33 cellular contexts compared by ENCODE assay signal in genomic region chr12:4194661-4195060, GRCh38.
"Had no signal": no experiment of that assay in that cellular context is flagged by ENCODE, and none has a peak within 500 bp of the region (broad histone marks: within the 10 kb centered on the region; RNA-seq: fewer than 3 reads in every experiment).

No MANE protein-coding gene starts in this region.

- FAIRE-seq: astrocyte, bronchial epithelial cell had no signal

- H3K27me3 ChIP-seq: brain microvascular endothelial cell had no signal

- H3K9me3 ChIP-seq: esophagus squamous epithelium, gastroesophageal sphincter had no signal

- H3K4me1 ChIP-seq: esophagus squamous epithelium, gastroesophageal sphincter had no signal

- H3K27me3 Mint-ChIP-seq: activated B cell treated with CpG ODN at 0.5 μM for 24 hours; activated CD4-positive, alpha-beta T cell treated with anti-CD3 and anti-CD28 coated beads for 36 hours; activated naive CD4-positive, alpha-beta T cell treated with anti-CD3 and anti-CD28 coated beads, Interleukin-2, amount 50 U/mL, for 24 hours; activated naive CD8-positive, alpha-beta T cell treated with anti-CD3 and anti-CD28 coated beads for 36 hours; activated T-cell treated with anti-CD3 and anti-CD28 coated beads, Interleukin-2, amount 50 U/mL, for 24 hours; central memory CD8-positive, alpha-beta T cell had no signal

- H3K9me3 Mint-ChIP-seq: activated B cell treated with CpG ODN at 0.5 μM for 24 hours; activated CD4-positive, alpha-beta memory T cell treated with anti-CD3 and anti-CD28 coated beads, Interleukin-2, amount 10 ng/mL, durations not matched to agents 7 days and 5 days; activated CD4-positive, alpha-beta T cell treated with anti-CD3 and anti-CD28 coated beads, Interleukin-2, amount 10 ng/mL, durations not matched to agents 7 days and 5 days; activated naive CD4-positive, alpha-beta T cell treated with anti-CD3 and anti-CD28 coated beads, Interleukin-2, amount 50 U/mL, for 24 hours; activated naive CD8-positive, alpha-beta T cell treated with anti-CD3 and anti-CD28 coated beads for 36 hours; activated T-cell treated with anti-CD3 and anti-CD28 coated beads, Interleukin-2, amount 50 U/mL, for 24 hours; activated T-cell treated with anti-CD3 and anti-CD28 coated beads, Interleukin-2, amount 50 U/mL, for 72 hours; central memory CD8-positive, alpha-beta T cell; dendritic cell treated with granulocyte-macrophage colony-stimulating factor and Interleukin-4, amounts not matched to agents 40 ng/mL and 50 ng/mL, for 4 days; T-helper 2 cell treated with Interferon-gamma antibody and Interleukin-4, amounts not matched to agents 5 μg/mL and 100 μg/mL, for 36 hours had no signal

- ATAC-seq: activated CD4-positive, alpha-beta T cell treated with anti-CD3 and anti-CD28 coated beads for 36 hours; activated CD4-positive, CD25-positive, alpha-beta regulatory T cell treated with anti-CD3 and anti-CD28 coated beads, Interleukin-2, amount 50 U/mL, for 24 hours; activated T-cell treated with anti-CD3 and anti-CD28 coated beads, Interleukin-2, amount 50 U/mL, for 72 hours; gastroesophageal sphincter; T-helper 17 cell had no signal

- H3K27ac Mint-ChIP-seq: activated B cell treated with CpG ODN at 0.5 μM for 24 hours; activated CD4-positive, alpha-beta memory T cell treated with anti-CD3 and anti-CD28 coated beads, Interleukin-2, amount 10 ng/mL, durations not matched to agents 7 days and 5 days; activated CD4-positive, alpha-beta T cell treated with anti-CD3 and anti-CD28 coated beads for 36 hours; activated CD4-positive, alpha-beta T cell treated with anti-CD3 and anti-CD28 coated beads, Interleukin-2, amount 10 ng/mL, durations not matched to agents 7 days and 5 days; activated naive CD8-positive, alpha-beta T cell treated with anti-CD3 and anti-CD28 coated beads for 36 hours; activated T-cell treated with anti-CD3 and anti-CD28 coated beads, Interleukin-2, amount 50 U/mL, for 24 hours; activated T-cell treated with anti-CD3 and anti-CD28 coated beads, Interleukin-2, amount 50 U/mL, for 72 hours; dendritic cell treated with granulocyte-macrophage colony-stimulating factor and Interleukin-4, amounts not matched to agents 40 ng/mL and 50 ng/mL, for 4 days; endodermal cell; T-helper 17 cell; T-helper 2 cell treated with Interferon-gamma antibody and Interleukin-4, amounts not matched to agents 5 μg/mL and 100 μg/mL, for 36 hours had no signal

- DNase-seq: activated B cell treated with CpG ODN at 0.5 μM for 24 hours; activated CD4-positive, alpha-beta memory T cell treated with anti-CD3 and anti-CD28 coated beads, Interleukin-2, amount 10 ng/mL, durations not matched to agents 7 days and 5 days; activated CD4-positive, alpha-beta T cell treated with anti-CD3 and anti-CD28 coated beads for 36 hours; activated CD4-positive, alpha-beta T cell treated with anti-CD3 and anti-CD28 coated beads, Interleukin-2, amount 10 ng/mL, durations not matched to agents 7 days and 5 days; activated CD4-positive, alpha-beta T cell treated with anti-CD3 and anti-CD28 coated beads, Interleukin-2, amount 50 U/mL, for 4 hours; activated CD8-positive, alpha-beta memory T cell treated with anti-CD3 and anti-CD28 coated beads, Interleukin-2, amount 50 U/mL, for 48 hours; activated gamma-delta T cell; activated naive CD4-positive, alpha-beta T cell; activated naive CD8-positive, alpha-beta T cell treated with anti-CD3 and anti-CD28 coated beads for 36 hours; activated T-cell treated with anti-CD3 and anti-CD28 coated beads for 4 hours; activated T-cell treated with anti-CD3 and anti-CD28 coated beads, Interleukin-2, amount 50 U/mL, for 24 hours; activated T-cell treated with anti-CD3 and anti-CD28 coated beads, Interleukin-2, amount 50 U/mL, for 72 hours; amniotic stem cell; anterior cingulate cortex; brain microvascular endothelial cell; dorsolateral prefrontal cortex; effector memory CD4-positive, alpha-beta T cell; endodermal cell; esophagus squamous epithelium; foreskin melanocyte; T-helper 1 cell; T-helper 17 cell; T1000; WERI-Rb-1 had no signal

- H3K4me3 Mint-ChIP-seq: activated B cell treated with CpG ODN at 0.5 μM for 24 hours; activated CD4-positive, alpha-beta memory T cell treated with anti-CD3 and anti-CD28 coated beads, Interleukin-2, amount 10 ng/mL, durations not matched to agents 7 days and 5 days; activated CD4-positive, alpha-beta T cell treated with anti-CD3 and anti-CD28 coated beads for 36 hours; activated CD4-positive, alpha-beta T cell treated with anti-CD3 and anti-CD28 coated beads, Interleukin-2, amount 10 ng/mL, durations not matched to agents 7 days and 5 days; activated naive CD4-positive, alpha-beta T cell treated with anti-CD3 and anti-CD28 coated beads, Interleukin-2, amount 50 U/mL, for 24 hours; activated naive CD8-positive, alpha-beta T cell treated with anti-CD3 and anti-CD28 coated beads for 36 hours; activated T-cell treated with anti-CD3 and anti-CD28 coated beads, Interleukin-2, amount 50 U/mL, for 24 hours; activated T-cell treated with anti-CD3 and anti-CD28 coated beads, Interleukin-2, amount 50 U/mL, for 72 hours; central memory CD8-positive, alpha-beta T cell; dendritic cell treated with granulocyte-macrophage colony-stimulating factor and Interleukin-4, amounts not matched to agents 40 ng/mL and 50 ng/mL, for 4 days; endodermal cell; T-helper 17 cell; T-helper 2 cell treated with Interferon-gamma antibody and Interleukin-4, amounts not matched to agents 5 μg/mL and 100 μg/mL, for 36 hours had no signal

- H3K4me3 ChIP-seq: coronary artery, dorsolateral prefrontal cortex, esophagus squamous epithelium, gastroesophageal sphincter had no signal

- H3K4me1 Mint-ChIP-seq: activated CD4-positive, alpha-beta T cell treated with anti-CD3 and anti-CD28 coated beads for 36 hours; activated naive CD4-positive, alpha-beta T cell treated with anti-CD3 and anti-CD28 coated beads, Interleukin-2, amount 50 U/mL, for 24 hours; central memory CD8-positive, alpha-beta T cell had no signal

- H3K36me3 Mint-ChIP-seq: activated naive CD8-positive, alpha-beta T cell treated with anti-CD3 and anti-CD28 coated beads for 36 hours had no signal

- H3K36me3 ChIP-seq: brain microvascular endothelial cell, esophagus squamous epithelium, gastroesophageal sphincter, WERI-Rb-1 had no signal

- H3K27ac ChIP-seq: brain microvascular endothelial cell, coronary artery, dorsolateral prefrontal cortex, esophagus squamous epithelium, gastroesophageal sphincter, WERI-Rb-1 had no signal
